ENCODE assay signal across 8 cellular contexts in the genomic region with DNA sequence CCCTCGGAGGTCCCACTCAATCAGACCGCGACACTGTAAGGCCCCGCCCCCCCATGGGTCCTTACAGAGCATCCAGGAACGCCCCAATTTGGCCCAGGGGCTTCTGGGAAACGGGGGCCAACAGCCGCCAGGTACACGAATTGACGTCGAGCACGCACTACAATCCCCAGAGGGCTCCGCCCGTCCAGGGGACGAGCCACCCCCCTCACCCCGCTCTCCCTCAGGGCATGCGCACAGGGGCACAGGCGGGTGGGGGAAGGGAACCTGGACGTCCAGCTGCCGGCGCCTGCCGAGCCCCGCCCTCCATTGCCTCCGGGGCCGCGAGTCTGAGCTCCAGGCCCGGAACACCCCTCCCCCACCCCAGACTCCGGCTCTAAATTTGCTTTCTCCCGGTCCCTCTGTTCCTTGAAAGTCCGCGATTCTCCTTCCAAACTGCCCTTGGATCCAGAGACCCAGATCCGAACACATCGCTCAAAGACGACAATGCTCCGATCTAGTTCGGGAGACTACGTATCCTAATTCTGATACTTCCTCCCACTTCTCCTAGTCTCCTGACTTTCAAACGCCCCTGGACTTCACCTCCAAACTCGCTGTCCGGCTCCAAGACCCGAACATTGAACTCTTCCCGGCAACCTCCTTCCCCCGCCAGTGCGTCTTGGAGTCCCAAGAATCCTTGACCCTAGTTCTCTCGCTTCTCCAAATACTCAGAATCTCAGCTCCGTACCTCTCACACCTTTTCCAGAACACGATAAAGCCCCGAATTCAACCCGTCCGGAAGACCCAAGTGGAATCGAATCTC. TPM values are rescaled to one million over a fixed set of nuclear protein-coding genes. Genes with fewer than 3 reads are reported as not detected.
DNase-seq lines count a peak whose midpoint lies in the region; ATAC-seq and TF ChIP-seq lines count a peak whose summit lies in the region.

No MANE protein-coding gene starts in this region.

- peak overlapping the region; percentile 97 to 99 for H3K27ac ChIP-seq in mucosa of rectum (ENCODE audit: low read depth in 2 of 2, low read length in 2 of 2)

- peak overlapping the region; percentile 98 to 100 for H3K9ac ChIP-seq in mucosa of rectum (ENCODE audit: low read depth in 1 of 2, low read length in 2 of 2)

- peak; percentile 96 for DNase-seq in DMS 273 treated with DMSO at 0.1 percent for 48 hours (lab: John Stamatoyannopoulos, UW)
- DNase-seq in OCI-M2 (lab: John Stamatoyannopoulos, UW; ENCODE audit: unreplicated experiment) = peak; percentile 94
- DNase-seq in activated T-cell treated with anti-CD3 and anti-CD28 coated beads, Interleukin-2, amount 50 U/mL, for 1 hour = peak; percentile 96
- DNase-seq in epithelial cell of proximal tubule (ENCODE audit: low read depth) = peak; percentile 85
- DNase-seq in stimulated activated CD8-positive, alpha-beta memory T cell treated with anti-CD3 and anti-CD28 coated beads, Interleukin-4, amount 100 ng/mL, for 4 hours (ENCODE audit: low read depth in 2 of 2, low spot score in 1 of 2) = peak; percentile 95 to 99

- peak; percentile 63 for ATAC-seq in GM21576 (IDR thresholded peaks at IDR 0.05; ENCODE audit: unreplicated experiment)

- peaks cover 23 to 26% of the 10 kb centered on the region in 2 donors for H3K36me3 ChIP-seq in mucosa of rectum (ENCODE audit: control insufficient read depth in 2 of 2, insufficient read depth in 2 of 2, low read length in 2 of 2)

- peak; percentile 53; the same call in 1 of the 2 replicates for TF ChIP-seq EP300 in Ishikawa (IDR thresholded peaks at IDR 0.05; ENCODE audit: borderline replicate concordance)

- H3K4me3 ChIP-seq in epithelial cell of proximal tubule (ENCODE audit: low read depth, low read length) (peak overlapping the region; percentile 83), mucosa of rectum (ENCODE audit: low read length in 2 of 2) (peak overlapping the region; percentile 89 to 92)

- TF ChIP-seq RAD21 in Ishikawa (IDR thresholded peaks at IDR 0.05; ENCODE audit: low read depth) = peak; percentile 8; the same call in 1 of the 2 replicates

- no peak for TF ChIP-seq CTCF in epithelial cell of proximal tubule (conservative IDR thresholded peaks at IDR 0.05; ENCODE audit: low read depth, low read length)

- H3K9me3 ChIP-seq in mucosa of rectum (ENCODE audit: control insufficient read depth in 2 of 2, low read length in 2 of 2) = no peaks in the 10 kb centered on the region

- no peaks in the 10 kb centered on the region for H3K27me3 ChIP-seq in mucosa of rectum (ENCODE audit: control insufficient read depth in 2 of 2, insufficient read depth in 2 of 2, low read length in 2 of 2)

- H3K4me1 ChIP-seq in mucosa of rectum (ENCODE audit: control insufficient read depth in 2 of 2, insufficient read depth in 2 of 2, low read length in 2 of 2) = peaks cover 10 to 22% of the 10 kb centered on the region in 2 donors

TF ChIP-seq in Ishikawa, 13 proteins besides CTCF, POLR2A, EP300 and RAD21:
- TF ChIP-seq ZBTB7A (IDR thresholded peaks at IDR 0.05; ENCODE audit: low read depth) = no peak; the same call in 1 of the 2 replicates
- peak; percentile 71; the same call in 1 of the 2 replicates for TF ChIP-seq TAF1 (IDR thresholded peaks at IDR 0.05; ENCODE audit: low read depth)
- no peak for TF ChIP-seq EGR1 (IDR thresholded peaks at IDR 0.05)
- peak; percentile 41; the same call in 1 of the 2 replicates for TF ChIP-seq TCF12 (IDR thresholded peaks at IDR 0.05; ENCODE audit: low read depth)
- TF ChIP-seq, protein P1, sequence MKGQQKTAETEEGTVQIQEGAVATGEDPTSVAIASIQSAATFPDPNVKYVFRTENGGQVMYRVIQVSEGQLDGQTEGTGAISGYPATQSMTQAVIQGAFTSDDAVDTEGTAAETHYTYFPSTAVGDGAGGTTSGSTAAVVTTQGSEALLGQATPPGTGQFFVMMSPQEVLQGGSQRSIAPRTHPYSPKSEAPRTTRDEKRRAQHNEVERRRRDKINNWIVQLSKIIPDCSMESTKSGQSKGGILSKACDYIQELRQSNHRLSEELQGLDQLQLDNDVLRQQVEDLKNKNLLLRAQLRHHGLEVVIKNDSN (IDR thresholded peaks at IDR 0.05) = peak; percentile 33; the same call in 1 of the 2 replicates
- peak; percentile 59 for TF ChIP-seq CREB1 (IDR thresholded peaks at IDR 0.05; ENCODE audit: low read depth)
- TF ChIP-seq TEAD4 (IDR thresholded peaks at IDR 0.05) = peak; percentile 42
- peak; percentile 5; the same call in 1 of the 2 replicates for TF ChIP-seq CEBPB (IDR thresholded peaks at IDR 0.05)
- TF ChIP-seq FOXM1 (IDR thresholded peaks at IDR 0.05; ENCODE audit: borderline replicate concordance, low read depth) = 0 out of 2 replicates have a peak, but pooled peaks have one; percentile 36
- TF ChIP-seq, protein P2, sequence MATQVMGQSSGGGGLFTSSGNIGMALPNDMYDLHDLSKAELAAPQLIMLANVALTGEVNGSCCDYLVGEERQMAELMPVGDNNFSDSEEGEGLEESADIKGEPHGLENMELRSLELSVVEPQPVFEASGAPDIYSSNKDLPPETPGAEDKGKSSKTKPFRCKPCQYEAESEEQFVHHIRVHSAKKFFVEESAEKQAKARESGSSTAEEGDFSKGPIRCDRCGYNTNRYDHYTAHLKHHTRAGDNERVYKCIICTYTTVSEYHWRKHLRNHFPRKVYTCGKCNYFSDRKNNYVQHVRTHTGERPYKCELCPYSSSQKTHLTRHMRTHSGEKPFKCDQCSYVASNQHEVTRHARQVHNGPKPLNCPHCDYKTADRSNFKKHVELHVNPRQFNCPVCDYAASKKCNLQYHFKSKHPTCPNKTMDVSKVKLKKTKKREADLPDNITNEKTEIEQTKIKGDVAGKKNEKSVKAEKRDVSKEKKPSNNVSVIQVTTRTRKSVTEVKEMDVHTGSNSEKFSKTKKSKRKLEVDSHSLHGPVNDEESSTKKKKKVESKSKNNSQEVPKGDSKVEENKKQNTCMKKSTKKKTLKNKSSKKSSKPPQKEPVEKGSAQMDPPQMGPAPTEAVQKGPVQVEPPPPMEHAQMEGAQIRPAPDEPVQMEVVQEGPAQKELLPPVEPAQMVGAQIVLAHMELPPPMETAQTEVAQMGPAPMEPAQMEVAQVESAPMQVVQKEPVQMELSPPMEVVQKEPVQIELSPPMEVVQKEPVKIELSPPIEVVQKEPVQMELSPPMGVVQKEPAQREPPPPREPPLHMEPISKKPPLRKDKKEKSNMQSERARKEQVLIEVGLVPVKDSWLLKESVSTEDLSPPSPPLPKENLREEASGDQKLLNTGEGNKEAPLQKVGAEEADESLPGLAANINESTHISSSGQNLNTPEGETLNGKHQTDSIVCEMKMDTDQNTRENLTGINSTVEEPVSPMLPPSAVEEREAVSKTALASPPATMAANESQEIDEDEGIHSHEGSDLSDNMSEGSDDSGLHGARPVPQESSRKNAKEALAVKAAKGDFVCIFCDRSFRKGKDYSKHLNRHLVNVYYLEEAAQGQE (IDR thresholded peaks at IDR 0.05; ENCODE audit: low read depth) = no peak
- TF ChIP-seq NFIC (IDR thresholded peaks at IDR 0.05) = no peak; the same call in 1 of the 2 replicates
- TF ChIP-seq, protein P3, sequence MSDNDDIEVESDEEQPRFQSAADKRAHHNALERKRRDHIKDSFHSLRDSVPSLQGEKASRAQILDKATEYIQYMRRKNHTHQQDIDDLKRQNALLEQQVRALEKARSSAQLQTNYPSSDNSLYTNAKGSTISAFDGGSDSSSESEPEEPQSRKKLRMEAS (IDR thresholded peaks at IDR 0.05) = peak; percentile 70
- peak; percentile 52 for TF ChIP-seq YY1 (IDR thresholded peaks at IDR 0.05; ENCODE audit: low read depth)
TF ChIP-seq in Ishikawa: peak in this region for 9.

RNA-seq across cellular contexts. Expression of a gene that starts 0.8 kb away (rescaled TPM):
- total RNA-seq in epithelial cell of proximal tubule = 11.3 and 18.1 TPM in 2 replicates

RNA-seq across cellular contexts. Expression of a gene that starts 17.5 kb away (rescaled TPM):
- 14.2 and 14.5 TPM in 2 replicates for total RNA-seq in epithelial cell of proximal tubule

RNA-seq across cellular contexts. Expression of a gene that starts 22.2 kb away (rescaled TPM):
- total RNA-seq in epithelial cell of proximal tubule = 29.0 and 34.0 TPM in 2 replicates

RNA-seq across cellular contexts. Expression of a gene that starts 23.5 kb away (rescaled TPM):
- 0.14 and 0.17 TPM in 2 replicates for total RNA-seq in epithelial cell of proximal tubule

RNA-seq across cellular contexts. Expression of a gene that starts 30.2 kb away (rescaled TPM):
- 0.80 and 1.3 TPM in 2 replicates for total RNA-seq in epithelial cell of proximal tubule

Comparison
In these comparisons a context has a peak if more than half of its experiments do, and no peak if none do; other contexts are left out.
1. Peak in every context shown above with its lines: DNase-seq, ATAC-seq, H3K4me3 ChIP-seq and H3K27ac ChIP-seq.